In the genomic region with DNA sequence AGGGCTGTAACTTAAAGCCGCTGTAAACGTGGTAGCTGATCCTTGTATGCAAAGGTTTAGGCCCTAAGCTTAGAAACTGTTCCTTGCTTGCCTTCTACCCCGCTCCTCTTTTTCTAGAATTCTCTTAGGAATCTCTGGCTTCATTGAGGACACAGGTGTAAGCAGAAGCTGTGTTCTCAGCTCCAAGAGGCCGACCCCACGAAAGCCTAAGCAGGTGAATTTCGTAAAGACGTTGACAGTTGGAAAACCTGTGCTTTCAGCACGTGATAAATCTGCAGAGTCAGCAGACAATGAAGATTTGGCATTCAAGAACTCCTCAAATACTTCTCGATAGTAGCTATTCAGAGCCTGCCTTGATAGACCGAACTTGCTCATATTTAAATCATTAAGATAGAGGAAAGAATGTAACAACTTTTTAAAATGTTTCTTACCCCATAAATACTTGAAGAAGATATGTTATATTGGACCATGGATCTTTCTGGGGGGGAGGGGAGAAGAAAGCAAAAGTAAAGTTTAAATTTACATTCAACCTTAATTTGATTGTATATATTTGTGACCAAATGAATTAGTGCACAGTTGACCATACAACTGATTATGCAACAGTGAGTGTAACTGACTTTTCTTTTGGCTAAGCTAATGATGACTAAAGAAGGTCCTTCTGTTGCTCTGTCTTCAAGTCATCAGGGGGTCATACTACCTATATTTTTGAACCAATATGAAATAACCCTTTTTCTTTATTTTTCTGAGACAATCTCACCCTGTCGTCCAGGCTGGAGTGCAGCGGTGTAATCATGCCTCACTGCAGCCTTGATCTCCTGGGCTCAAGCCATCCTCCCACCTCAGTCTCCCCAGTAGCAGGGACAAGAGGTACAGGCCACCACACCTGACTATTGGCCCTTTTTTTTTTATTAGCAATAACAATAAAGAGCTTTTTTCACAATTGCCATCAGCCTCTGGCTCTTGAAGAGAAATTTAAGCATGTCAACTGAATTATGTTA, we compare ENCODE assay signal across 8 cellular contexts. TPM values are rescaled to one million over a fixed set of nuclear protein-coding genes. Genes with fewer than 3 reads are reported as not detected.
DNase-seq lines count a peak whose midpoint lies in the region; ATAC-seq and TF ChIP-seq lines count a peak whose summit lies in the region.

No MANE protein-coding gene starts in this region.

- intact Hi-C loops in HCT116 (cut with micrococcal nuclease) = loop anchor here (5.0 kb wide), 1 partner anchor 38 kb away; no protein-coding TSS in a partner anchor
- intact Hi-C loops in activated CD8-positive, alpha-beta T cell treated with anti-CD3 and anti-CD28 coated beads for 36 hours (cut with micrococcal nuclease) = loop anchor here (5.0 to 10.0 kb wide), 5 partner anchors 58 to 270 kb away; a partner anchor contains a TSS

- peaks cover 32% of the 10 kb centered on the region for H3K36me3 Mint-ChIP-seq in activated CD8-positive, alpha-beta T cell treated with anti-CD3 and anti-CD28 coated beads for 36 hours (ENCODE audit: low read depth)
- peaks cover 44% of the 10 kb centered on the region for H3K36me3 Mint-ChIP-seq in stimulated activated effector memory CD8-positive, alpha-beta T cell treated with anti-CD3 and anti-CD28 coated beads, Interleukin-12 subunit alpha, Interleukin-12 subunit beta, amount 100 ng/mL, for 72 hours

- peak overlapping the region; percentile 96 for H3K4me2 ChIP-seq in HCT116 (ENCODE audit: low read length)

- no peaks in the 10 kb centered on the region for H3K9me3 Mint-ChIP-seq in activated CD8-positive, alpha-beta T cell treated with anti-CD3 and anti-CD28 coated beads for 36 hours
- no peaks in the 10 kb centered on the region for H3K9me3 Mint-ChIP-seq in stimulated activated effector memory CD8-positive, alpha-beta T cell treated with anti-CD3 and anti-CD28 coated beads, Interleukin-12 subunit alpha, Interleukin-12 subunit beta, amount 100 ng/mL, for 72 hours

- H3K4me3 ChIP-seq in HCT116 (replicated peaks in 1 of 2; ENCODE audit: low read depth in 1 of 2, low read length in 2 of 2) (peak overlapping the region; percentile 91 to 99), iPS-11a (ENCODE audit: low read depth, low read length) (peak overlapping the region; percentile 75)

- ATAC-seq in HCT116 = no peak
- no peak for ATAC-seq in activated CD8-positive, alpha-beta T cell treated with anti-CD3 and anti-CD28 coated beads for 36 hours
- ATAC-seq in stimulated activated effector memory CD8-positive, alpha-beta T cell treated with anti-CD3 and anti-CD28 coated beads, Interleukin-12 subunit alpha, Interleukin-12 subunit beta, amount 100 ng/mL, for 72 hours = no peak
- ATAC-seq in HG02970 (IDR thresholded peaks at IDR 0.05; ENCODE audit: low FRiP score, unreplicated experiment) = no peak
- ATAC-seq in HG03460 (IDR thresholded peaks at IDR 0.05; ENCODE audit: unreplicated experiment) = no peak
- no peak for ATAC-seq in HG03457 (IDR thresholded peaks at IDR 0.05; ENCODE audit: unreplicated experiment)

- peaks cover 50% of the 10 kb centered on the region for H3K4me1 Mint-ChIP-seq in activated CD8-positive, alpha-beta T cell treated with anti-CD3 and anti-CD28 coated beads for 36 hours (ENCODE audit: low read depth)
- peaks cover 52% of the 10 kb centered on the region for H3K4me1 Mint-ChIP-seq in stimulated activated effector memory CD8-positive, alpha-beta T cell treated with anti-CD3 and anti-CD28 coated beads, Interleukin-12 subunit alpha, Interleukin-12 subunit beta, amount 100 ng/mL, for 72 hours

- peak overlapping the region; percentile 100 for H3K9ac ChIP-seq in HCT116 (ENCODE audit: low read length)

- H3K27me3 ChIP-seq in HCT116 (ENCODE audit: insufficient read depth, low read length) = no peaks in the 10 kb centered on the region

- H3K27me3 Mint-ChIP-seq in activated CD8-positive, alpha-beta T cell treated with anti-CD3 and anti-CD28 coated beads for 36 hours = no peaks in the 10 kb centered on the region

- TF ChIP-seq RAD21 in HCT116 (IDR thresholded peaks at IDR 0.05; ENCODE audit: low read depth) = no peak

- peak overlapping the region; percentile 93 for H3K27ac Mint-ChIP-seq in activated CD8-positive, alpha-beta T cell treated with anti-CD3 and anti-CD28 coated beads for 36 hours
- peak overlapping the region; percentile 90 for H3K27ac Mint-ChIP-seq in stimulated activated effector memory CD8-positive, alpha-beta T cell treated with anti-CD3 and anti-CD28 coated beads, Interleukin-12 subunit alpha, Interleukin-12 subunit beta, amount 100 ng/mL, for 72 hours

- TSS peak; percentile 87 for BruUV-seq in HCT116 (replicated peaks; lab: Mats Ljungman, UMichigan)

- peak; percentile 19 for DNase-seq in HCT116 (ENCODE audit: low read depth, low spot score)
- no peak for DNase-seq in activated CD8-positive, alpha-beta T cell treated with anti-CD3 and anti-CD28 coated beads for 36 hours
- no peak for DNase-seq in stimulated activated effector memory CD8-positive, alpha-beta T cell treated with anti-CD3 and anti-CD28 coated beads, Interleukin-12 subunit alpha, Interleukin-12 subunit beta, amount 100 ng/mL, for 72 hours (ENCODE audit: low spot score in 2 of 2)

- no peak for TF ChIP-seq POLR2A in HCT116 (IDR thresholded peaks at IDR 0.05; ENCODE audit: borderline replicate concordance, extremely low read depth, insufficient read depth, insufficient read length)

- POLR2A ChIA-PET in HCT116 (lab: Charles Lee) = interaction anchor here (0.9 to 2.0 kb wide), 4 partner anchors 16 to 76 kb away, joined by 3 to 5 read pairs (median 4); a partner anchor contains a TSS
- POLR2A ChIA-PET in activated CD8-positive, alpha-beta T cell treated with anti-CD3 and anti-CD28 coated beads for 36 hours (lab: Charles Lee) = interaction anchor here (0.9 to 2.7 kb wide), 16 partner anchors 12 to 269 kb away, joined by 3 to 18 read pairs (median 4); a partner anchor contains a TSS

- H3K9me2 ChIP-seq in HCT116 (ENCODE audit: insufficient read depth) = no peaks in the 10 kb centered on the region

- H3K27ac ChIP-seq in C4-2B = peak overlapping the region; percentile 98
- peak overlapping the region; percentile 85 for H3K27ac ChIP-seq in HCT116 (ENCODE audit: low read depth, low read length)

- RAD21 ChIA-PET in HCT116 (lab: Charles Lee; ENCODE audit: low non-redundant PET in 1 of 2, low total read pairs in 2 of 2, uncharacterized antibody in 2 of 2, unreplicated experiment in 2 of 2) = no interaction called here

- H3K79me2 ChIP-seq in HCT116 (ENCODE audit: insufficient read depth, low read length) = peaks cover 45% of the 10 kb centered on the region

- CTCF ChIA-PET in HCT116 (lab: Charles Lee) = interaction anchor here (1.1 kb wide), 1 partner anchor 76 kb away, joined by 3 read pairs; a partner anchor contains a TSS
- CTCF ChIA-PET in activated CD8-positive, alpha-beta T cell treated with anti-CD3 and anti-CD28 coated beads for 36 hours (lab: Charles Lee) = interaction anchor here (0.5 to 1.8 kb wide), 6 partner anchors 45 to 1600 kb away, joined by 3 to 8 read pairs (median 4); no protein-coding TSS in a partner anchor

- peaks cover 11 to 27% of the 10 kb centered on the region in 2 experiments; a peak in 3 of 4 replicates for H3K4me1 ChIP-seq in HCT116 (ENCODE audit: control insufficient read depth in 1 of 2, insufficient read depth in 2 of 2, low read length in 2 of 2)

- no peak for TF ChIP-seq CTCF in C4-2B (conservative IDR thresholded peaks at IDR 0.05)
- TF ChIP-seq CTCF in HCT116 (IDR thresholded peaks at IDR 0.05 in 2 of 3, conservative IDR thresholded peaks at IDR 0.05 in 1 of 3; ENCODE audit: borderline replicate concordance in 1 of 3, insufficient read depth in 1 of 3, low read depth in 2 of 3, low read length in 2 of 3) = no peak
- TF ChIP-seq CTCF in activated CD8-positive, alpha-beta T cell treated with anti-CD3 and anti-CD28 coated beads for 36 hours (IDR thresholded peaks at IDR 0.05) = no peak

- H3K4me3 Mint-ChIP-seq in activated CD8-positive, alpha-beta T cell treated with anti-CD3 and anti-CD28 coated beads for 36 hours = peak overlapping the region; percentile 95
- H3K4me3 Mint-ChIP-seq in stimulated activated effector memory CD8-positive, alpha-beta T cell treated with anti-CD3 and anti-CD28 coated beads, Interleukin-12 subunit alpha, Interleukin-12 subunit beta, amount 100 ng/mL, for 72 hours = peak overlapping the region; percentile 82

- H4K20me1 ChIP-seq in HCT116 (ENCODE audit: insufficient read depth) = peaks cover 17% of the 10 kb centered on the region; the same call in 1 of the 2 replicates

- H3K9me3 ChIP-seq in HCT116 (ENCODE audit: control insufficient read depth in 1 of 2, insufficient read depth in 1 of 2, low read depth in 1 of 2, low read length in 2 of 2) = no peaks in the 10 kb centered on the region

- no peaks in the 10 kb centered on the region for H3K36me3 ChIP-seq in HCT116 (ENCODE audit: control insufficient read depth in 1 of 2, insufficient read depth in 2 of 2, low read length in 2 of 2)

- H2AFZ ChIP-seq in HCT116 (ENCODE audit: low read depth, low read length, poor library complexity, severe bottlenecking) = no peak overlapping the region

TF ChIP-seq in HCT116, 20 proteins besides CTCF, POLR2A, EP300 and RAD21:
- no peak for TF ChIP-seq EGR1 (IDR thresholded peaks at IDR 0.05; ENCODE audit: low read depth)
- TF ChIP-seq CBX3 (IDR thresholded peaks at IDR 0.05; ENCODE audit: low read depth) = 0 out of 2 replicates have a peak, but pooled peaks have one; percentile 1
- TF ChIP-seq SP1 (IDR thresholded peaks at IDR 0.05; ENCODE audit: low read depth) = no peak
- TF ChIP-seq EZH2phosphoT487 (IDR thresholded peaks at IDR 0.05; ENCODE audit: borderline replicate concordance) = no peak

RNA-seq across cellular contexts. Expression of a gene that starts 1.2 kb away (rescaled TPM):
- 144 TPM for total RNA-seq in HCT116 (2021; ENCODE audit: unreplicated experiment)
- polyA plus RNA-seq in HCT116 (2012) = 86.9 and 102 TPM in 2 replicates
- 100 to 1,000 TPM; 288 to 291 TPM for total RNA-seq in activated CD8-positive, alpha-beta T cell treated with anti-CD3 and anti-CD28 coated beads for 36 hours
